ENCODE assay signal across 8 cellular contexts in the genomic region with DNA sequence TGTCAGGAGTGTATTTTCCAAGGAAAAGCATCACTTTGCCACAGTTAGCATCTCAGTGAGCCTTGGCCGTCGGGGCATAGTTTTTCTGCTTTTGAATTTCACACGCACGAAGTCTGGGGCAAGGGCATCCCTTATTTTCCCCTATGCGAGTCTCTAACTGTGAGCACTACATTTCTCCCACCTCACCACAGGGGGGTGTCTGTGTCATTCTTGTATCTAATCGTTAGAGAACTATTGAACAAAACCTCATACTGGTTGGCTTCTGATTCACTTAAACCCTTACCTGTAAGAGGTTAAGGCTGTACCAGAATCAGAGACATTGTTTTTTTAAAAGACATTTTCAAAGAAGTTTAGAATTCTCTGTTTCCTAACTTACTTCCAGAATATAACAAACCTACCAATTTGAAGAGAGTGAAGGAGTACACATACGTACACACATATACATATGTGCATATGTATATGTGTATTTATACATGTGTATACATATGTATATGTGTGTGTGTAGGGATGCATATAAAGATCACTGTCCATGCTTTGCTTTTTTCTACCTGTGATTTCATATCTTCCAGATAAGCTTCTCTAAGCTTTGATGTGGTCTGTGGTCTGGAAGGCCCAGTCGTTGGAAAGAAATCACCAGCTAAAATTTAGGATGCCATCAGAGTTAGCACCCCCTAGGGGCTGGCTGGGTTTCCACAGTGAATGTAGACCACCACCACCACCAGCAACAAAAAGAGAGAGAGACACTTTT. TPM values are rescaled to one million over a fixed set of nuclear protein-coding genes. Genes with fewer than 3 reads are reported as not detected.
DNase-seq lines count a peak whose midpoint lies in the region; ATAC-seq and TF ChIP-seq lines count a peak whose summit lies in the region.

No MANE protein-coding gene starts in this region.

- H3K27ac ChIP-seq in left lung: no peak overlapping the region

- H3K27me3 Mint-ChIP-seq in activated CD4-positive, alpha-beta T cell treated with anti-CD3 and anti-CD28 coated beads, Interleukin-2, amount 10 ng/mL, durations not matched to agents 24 days and 14 days: no peaks in the 10 kb centered on the region

- no peak overlapping the region for H3K4me3 Mint-ChIP-seq in activated CD4-positive, alpha-beta T cell treated with anti-CD3 and anti-CD28 coated beads, Interleukin-2, amount 10 ng/mL, durations not matched to agents 24 days and 14 days

- no peaks in the 10 kb centered on the region for H3K9me3 Mint-ChIP-seq in activated CD4-positive, alpha-beta T cell treated with anti-CD3 and anti-CD28 coated beads, Interleukin-2, amount 10 ng/mL, durations not matched to agents 24 days and 14 days

- DNase-seq in activated CD4-positive, alpha-beta T cell treated with anti-CD3 and anti-CD28 coated beads, Interleukin-2, amount 10 ng/mL, durations not matched to agents 24 days and 14 days: peak; percentile 58
- no peak for DNase-seq in activated CD4-positive, alpha-beta T cell treated with anti-CD3 and anti-CD28 coated beads for 1 hour
- peak; percentile 46 for DNase-seq in astrocyte of the hippocampus (ENCODE audit: low read depth, low spot score)
- no peak for DNase-seq in left lung
- no peak for DNase-seq in NCI-H1930 (lab: John Stamatoyannopoulos, UW)
- no peak for DNase-seq in activated CD8-positive, alpha-beta memory T cell treated with anti-CD3 and anti-CD28 coated beads for 24 hours

- no peaks in the 10 kb centered on the region for H3K27me3 ChIP-seq in left lung

- H3K4me1 Mint-ChIP-seq in activated CD4-positive, alpha-beta T cell treated with anti-CD3 and anti-CD28 coated beads, Interleukin-2, amount 10 ng/mL, durations not matched to agents 24 days and 14 days: peaks cover 2% of the 10 kb centered on the region

- H3K4me1 ChIP-seq in left lung: no peaks in the 10 kb centered on the region

- H3K27ac Mint-ChIP-seq in activated CD4-positive, alpha-beta T cell treated with anti-CD3 and anti-CD28 coated beads, Interleukin-2, amount 10 ng/mL, durations not matched to agents 24 days and 14 days: no peak overlapping the region

- H3K36me3 Mint-ChIP-seq in activated CD4-positive, alpha-beta T cell treated with anti-CD3 and anti-CD28 coated beads, Interleukin-2, amount 10 ng/mL, durations not matched to agents 24 days and 14 days (ENCODE audit: low read depth): no peaks in the 10 kb centered on the region

- H3K36me3 ChIP-seq in left lung: no peaks in the 10 kb centered on the region

- intact Hi-C loops in activated CD4-positive, alpha-beta T cell treated with anti-CD3 and anti-CD28 coated beads, Interleukin-2, amount 10 ng/mL, durations not matched to agents 24 days and 14 days (cut with micrococcal nuclease): loop anchor here (5.0 kb wide), 1 partner anchor 79 kb away; no protein-coding TSS in a partner anchor
- intact Hi-C loops in left lung (cut with DNase I): no loop called here

- TF ChIP-seq CTCF in LNCAP (IDR thresholded peaks at IDR 0.05) (peak; percentile 50; the same call in 1 of the 2 replicates), left lung (IDR thresholded peaks at IDR 0.05) (peak in 1 of 2 donors; percentile 25)

- H3K9me3 ChIP-seq in left lung: no peaks in the 10 kb centered on the region

- H3K4me3 ChIP-seq in left lung: no peak overlapping the region

- peak; percentile 57 for ATAC-seq in left lung
- ATAC-seq in HG03175 (IDR thresholded peaks at IDR 0.05; ENCODE audit: unreplicated experiment): no peak

RNA-seq across cellular contexts. Expression of gene MYZAP, which starts 49.4 kb away (rescaled TPM):
- total RNA-seq in activated CD4-positive, alpha-beta T cell treated with anti-CD3 and anti-CD28 coated beads, Interleukin-2, amount 10 ng/mL, durations not matched to agents 24 days and 14 days: not detected in 2 replicates
- 10 to 100 TPM; 17.1 to 20.0 TPM for total RNA-seq in left lung

Comparison
In these comparisons a context has a peak if more than half of its experiments do, and no peak if none do; other contexts are left out.
1. DNase-seq: peak in activated CD4-positive, alpha-beta T cell treated with anti-CD3 and anti-CD28 coated beads, Interleukin-2, amount 10 ng/mL, durations not matched to agents 24 days and 14 days (single experiment) and astrocyte of the hippocampus (single experiment); none in activated CD4-positive, alpha-beta T cell treated with anti-CD3 and anti-CD28 coated beads for 1 hour (single experiment), left lung (0 of 2), NCI-H1930 (0 of 2) and activated CD8-positive, alpha-beta memory T cell treated with anti-CD3 and anti-CD28 coated beads for 24 hours (single experiment).
2. RNA of gene MYZAP, which starts 49.4 kb away (total RNA-seq): 17.1 to 20.0 TPM in left lung; not detected in activated CD4-positive, alpha-beta T cell treated with anti-CD3 and anti-CD28 coated beads, Interleukin-2, amount 10 ng/mL, durations not matched to agents 24 days and 14 days; every median in the first group is over 10 times any median in the second.